Comparison of ENCODE assay signal across 34 cellular contexts in genomic region chr5:56740000-56740399, GRCh38.
"Had no signal": no experiment of that assay in that cellular context is flagged by ENCODE, and none has a peak within 500 bp of the region (broad histone marks: within the 10 kb centered on the region; RNA-seq: fewer than 3 reads in every experiment).

No MANE protein-coding gene starts in this region.

- H3K4me1 ChIP-seq: body of pancreas, pancreas, prostate gland had no signal

- H3K36me3 ChIP-seq: cardiac muscle cell, pancreas, prostate gland, right atrium auricular region, stomach, thyroid gland, upper lobe of left lung, vagina, WERI-Rb-1 had no signal

- ATAC-seq: activated CD4-positive, CD25-positive, alpha-beta regulatory T cell treated with anti-CD3 and anti-CD28 coated beads, Interleukin-2, amount 50 U/mL, for 24 hours; body of pancreas; left colon; naive thymus-derived CD4-positive, alpha-beta T cell; pancreas; stimulated activated memory B cell treated with anti-CD40 and anti-IgM and Interleukin-4, amounts not matched to agents 10 μg/mL and 1 μg/mL and 100 μg/mL, for 72 hours had no signal

- H3K4me3 ChIP-seq: body of pancreas, cardiac muscle cell, coronary artery, pancreas, prostate gland, right atrium auricular region, smooth muscle cell, stomach, thyroid gland, upper lobe of left lung, vagina had no signal

- DNase-seq: activated CD4-positive, alpha-beta T cell treated with anti-CD3 and anti-CD28 coated beads for 48 hours; activated CD4-positive, alpha-beta T cell treated with anti-CD3 and anti-CD28 coated beads, Interleukin-2, amount 50 U/mL, for 48 hours; activated CD8-positive, alpha-beta memory T cell treated with anti-CD3 and anti-CD28 coated beads for 24 hours; activated effector memory CD4-positive, alpha-beta T cell treated with Interleukin-2 at 50 U/mL for 16 hours; activated naive CD4-positive, alpha-beta T cell treated with Interleukin-2 at 50 U/mL for 16 hours; aorta; body of pancreas; cerebellar nuclear complex; foreskin fibroblast; head of caudate nucleus; hippocampal formation; kidney; left colon; midbrain; naive thymus-derived CD4-positive, alpha-beta T cell; nucleus accumbens; pancreas; stimulated activated CD4-positive, alpha-beta T cell treated with anti-CD3 and anti-CD28 coated beads, Interleukin-1b, Interleukin-23, amount 100 ng/mL, for 48 hours; stimulated activated CD4-positive, alpha-beta T cell treated with anti-CD3 and anti-CD28 coated beads, Interleukin-4, amount 100 ng/mL, for 4 hours; stimulated activated CD8-positive, alpha-beta memory T cell treated with anti-CD3 and anti-CD28 coated beads, Interleukin-4, amount 100 ng/mL, for 48 hours; stomach; T-helper 9 cell; thyroid gland; upper lobe of left lung; WERI-Rb-1 had no signal

- H3K27ac ChIP-seq: body of pancreas, cardiac muscle cell, coronary artery, epithelial cell of prostate, pancreas, prostate gland, right atrium auricular region, stomach, upper lobe of left lung, vagina, WERI-Rb-1 had no signal

- H3K9me3 ChIP-seq: body of pancreas, pancreas, prostate gland, right atrium auricular region, stomach, thyroid gland, upper lobe of left lung, vagina had no signal
